15 cellular contexts compared by ENCODE assay signal in genomic region chr9:91185193-91185886, GRCh38.
"Had no signal": no experiment of that assay in that cellular context is flagged by ENCODE, and none has a peak within 500 bp of the region (broad histone marks: within the 10 kb centered on the region; RNA-seq: fewer than 3 reads in every experiment).

No MANE protein-coding gene starts in this region.

- H3K4me1 Mint-ChIP-seq: WTC11 had no signal

- H3K27ac ChIP-seq: foreskin keratinocyte, prostate gland, thoracic aorta had no signal

- DNase-seq: activated CD4-positive, alpha-beta T cell treated with anti-CD3 and anti-CD28 coated beads, Interleukin-2, amount 50 U/mL, for 4 hours; activated CD8-positive, alpha-beta memory T cell treated with anti-CD3 and anti-CD28 coated beads, Interleukin-2, amount 50 U/mL, for 4 hours; activated effector memory CD4-positive, alpha-beta T cell treated with Interleukin-2 at 50 U/mL for 16 hours; anterior cingulate cortex; foreskin keratinocyte; left colon; mesenchymal stem cell; occipital lobe; stimulated activated CD4-positive, alpha-beta T cell treated with anti-CD3 and anti-CD28 coated beads, Interleukin-12 subunit alpha, Interleukin-12 subunit beta, amount 100 ng/mL, for 4 hours; T-cell had no signal

- H3K9me3 Mint-ChIP-seq: nephron had no signal

- H3K4me3 Mint-ChIP-seq: nephron; stimulated activated naive CD8-positive, alpha-beta T cell treated with anti-CD3 and anti-CD28 coated beads, Interleukin-15, Interleukin-2, amounts not matched to agents 100 ng/mL and 50 ng/mL, for 24 hours; T-cell; WTC11 had no signal

- H3K36me3 ChIP-seq: prostate gland, thoracic aorta had no signal

- H3K4me1 ChIP-seq: prostate gland had no signal

- H3K27ac Mint-ChIP-seq: nephron, T-cell, WTC11 had no signal

- H3K4me3 ChIP-seq: prostate gland, thoracic aorta had no signal

- H3K9me3 ChIP-seq: prostate gland, thoracic aorta had no signal

- H3K27me3 Mint-ChIP-seq: stimulated activated naive CD8-positive, alpha-beta T cell treated with anti-CD3 and anti-CD28 coated beads, Interleukin-15, Interleukin-2, amounts not matched to agents 100 ng/mL and 50 ng/mL, for 24 hours; T-cell had no signal

- H3K36me3 Mint-ChIP-seq: T-cell had no signal

- H3K27me3 ChIP-seq: foreskin keratinocyte had no signal
